Comparison of ENCODE assay signal across 9 cellular contexts in the genomic region with DNA sequence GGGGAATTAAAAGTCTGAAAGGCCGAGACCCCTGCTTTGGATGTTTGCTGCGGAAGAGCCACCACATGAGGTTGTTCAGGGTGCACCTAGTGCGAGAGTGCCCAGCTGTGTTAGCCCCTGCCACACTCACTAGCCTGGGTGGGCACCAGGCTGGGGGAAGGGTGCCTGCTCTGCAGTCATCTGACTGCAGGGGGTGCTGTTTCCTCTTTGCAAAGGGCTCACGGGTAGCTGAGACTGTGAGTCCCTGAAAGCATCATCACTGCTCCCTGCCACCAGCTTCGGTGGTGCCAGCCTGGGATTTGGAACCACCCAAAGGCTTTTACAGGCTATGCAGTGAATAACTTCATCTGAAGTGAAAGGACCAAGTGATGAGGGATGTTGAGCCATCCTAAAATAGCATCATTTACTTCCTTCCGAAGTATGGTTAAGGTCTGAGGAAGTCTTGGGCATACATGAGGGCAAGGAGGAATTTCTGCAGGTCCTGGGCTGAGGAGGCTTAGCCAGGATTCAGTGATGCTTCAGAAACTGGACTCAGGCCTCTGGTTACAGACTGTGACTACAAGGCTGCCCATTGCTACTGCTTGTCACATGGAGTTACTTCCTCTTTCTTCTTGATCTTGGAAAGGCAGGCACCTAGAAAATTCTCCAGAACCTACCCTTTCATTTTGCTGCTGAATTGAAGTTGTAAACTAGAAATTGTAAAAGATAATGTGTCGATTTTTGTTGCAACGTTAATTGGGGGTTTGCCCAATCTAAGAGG.
DNase-seq lines count a peak whose midpoint lies in the region; ATAC-seq and TF ChIP-seq lines count a peak whose summit lies in the region.
"Had no signal": no experiment of that assay in that cellular context is flagged by ENCODE, and none has a peak within 500 bp of the region (broad histone marks: within the 10 kb centered on the region; RNA-seq: fewer than 3 reads in every experiment).

No MANE protein-coding gene starts in this region.

- no peaks in the 10 kb centered on the region for H3K27me3 ChIP-seq in HCT116 (ENCODE audit: insufficient read depth, low read length)
- H3K27me3 ChIP-seq: uterus had no signal

- no peaks in the 10 kb centered on the region for H3K4me1 Mint-ChIP-seq in neural crest cell
- no peaks in the 10 kb centered on the region for H3K4me1 Mint-ChIP-seq in activated CD4-positive, alpha-beta memory T cell treated with anti-CD3 and anti-CD28 coated beads, Interleukin-2, amount 10 ng/mL, durations not matched to agents 7 days and 5 days

- H2AFZ ChIP-seq in HCT116 (ENCODE audit: low read depth, low read length, poor library complexity, severe bottlenecking): no peak overlapping the region

- H3K27ac ChIP-seq in HCT116 (ENCODE audit: low read depth, low read length) (no peak overlapping the region), RWPE1 (no peak overlapping the region)
- H3K27ac ChIP-seq: uterus had no signal

- no peaks in the 10 kb centered on the region for H3K9me3 Mint-ChIP-seq in neural crest cell
- H3K9me3 Mint-ChIP-seq in activated CD4-positive, alpha-beta memory T cell treated with anti-CD3 and anti-CD28 coated beads, Interleukin-2, amount 10 ng/mL, durations not matched to agents 7 days and 5 days: no peaks in the 10 kb centered on the region

- no peak overlapping the region for H3K4me3 ChIP-seq in HCT116 (replicated peaks in 1 of 2; ENCODE audit: low read depth in 1 of 2, low read length in 2 of 2)
- H3K4me3 ChIP-seq: uterus had no signal

- DNase-seq in SIG-M5 treated with dmso at 0.1 percent for 504 hours (lab: John Stamatoyannopoulos, UW; ENCODE audit: unreplicated experiment) (peak; percentile 34), SIG-M5 (lab: John Stamatoyannopoulos, UW) (no peak), HCT116 (ENCODE audit: low read depth, low spot score) (no peak), RPMI8226 (peak; percentile 29), neural crest cell (ENCODE audit: low read depth, low spot score) (peak; percentile 2), RWPE1 (ENCODE audit: low spot score) (no peak)
- DNase-seq in activated CD4-positive, alpha-beta memory T cell treated with anti-CD3 and anti-CD28 coated beads, Interleukin-2, amount 10 ng/mL, durations not matched to agents 7 days and 5 days: no peak
- DNase-seq: uterus had no signal

- H3K27me3 Mint-ChIP-seq in neural crest cell (ENCODE audit: low read depth): no peaks in the 10 kb centered on the region
- no peaks in the 10 kb centered on the region for H3K27me3 Mint-ChIP-seq in activated CD4-positive, alpha-beta memory T cell treated with anti-CD3 and anti-CD28 coated beads, Interleukin-2, amount 10 ng/mL, durations not matched to agents 7 days and 5 days

- no peaks in the 10 kb centered on the region for H3K9me3 ChIP-seq in HCT116 (ENCODE audit: control insufficient read depth in 1 of 2, insufficient read depth in 1 of 2, low read depth in 1 of 2, low read length in 2 of 2)
- H3K9me3 ChIP-seq: uterus had no signal

- no peaks in the 10 kb centered on the region for H3K9me2 ChIP-seq in HCT116 (ENCODE audit: insufficient read depth)

- RAD21 ChIA-PET in HCT116 (lab: Charles Lee; ENCODE audit: low non-redundant PET in 1 of 2, low total read pairs in 2 of 2, uncharacterized antibody in 2 of 2, unreplicated experiment in 2 of 2): no interaction called here

- H3K4me2 ChIP-seq in HCT116 (ENCODE audit: low read length): no peak overlapping the region

- TF ChIP-seq POLR2A in HCT116 (IDR thresholded peaks at IDR 0.05; ENCODE audit: borderline replicate concordance, extremely low read depth, insufficient read depth, insufficient read length): no peak

- no peaks in the 10 kb centered on the region for H3K36me3 ChIP-seq in HCT116 (ENCODE audit: control insufficient read depth in 1 of 2, insufficient read depth in 2 of 2, low read length in 2 of 2)
- H3K36me3 ChIP-seq: uterus had no signal

- TF ChIP-seq CTCF in HCT116 (IDR thresholded peaks at IDR 0.05 in 2 of 3, conservative IDR thresholded peaks at IDR 0.05 in 1 of 3; ENCODE audit: borderline replicate concordance in 1 of 3, insufficient read depth in 1 of 3, low read depth in 2 of 3, low read length in 2 of 3): peak in 2 of 3 experiments; percentile 31 to 35; a peak in 2 of 6 replicates
- TF ChIP-seq CTCF in neural crest cell (conservative IDR thresholded peaks at IDR 0.05): peak; percentile 41
- TF ChIP-seq CTCF in RWPE1 (conservative IDR thresholded peaks at IDR 0.05; ENCODE audit: low read depth): no peak

- no peaks in the 10 kb centered on the region for H3K36me3 Mint-ChIP-seq in neural crest cell (ENCODE audit: low read depth)
- no peaks in the 10 kb centered on the region for H3K36me3 Mint-ChIP-seq in activated CD4-positive, alpha-beta memory T cell treated with anti-CD3 and anti-CD28 coated beads, Interleukin-2, amount 10 ng/mL, durations not matched to agents 7 days and 5 days (ENCODE audit: low read depth)

- BruUV-seq in HCT116 (replicated peaks; lab: Mats Ljungman, UMichigan): no TSS peak

- CTCF ChIA-PET in HCT116 (lab: Charles Lee): no interaction called here
- CTCF ChIA-PET in activated CD4-positive, alpha-beta memory T cell treated with anti-CD3 and anti-CD28 coated beads, Interleukin-2, amount 10 ng/mL, durations not matched to agents 7 days and 5 days (lab: Charles Lee): no interaction called here
- CTCF ChIA-PET in RWPE1 (lab: Yijun Ruan, JAX): interaction anchor here (0.6 kb wide), 1 partner anchor 130 kb away, joined by 3 read pairs; no protein-coding TSS in a partner anchor

- H3K27ac Mint-ChIP-seq in neural crest cell (ENCODE audit: unreplicated experiment): no peak overlapping the region
- H3K27ac Mint-ChIP-seq in activated CD4-positive, alpha-beta memory T cell treated with anti-CD3 and anti-CD28 coated beads, Interleukin-2, amount 10 ng/mL, durations not matched to agents 7 days and 5 days: no peak overlapping the region

- 0 out of 2 replicates have a peak, but pooled peaks have one; percentile 8 for TF ChIP-seq RAD21 in HCT116 (IDR thresholded peaks at IDR 0.05; ENCODE audit: low read depth)

- no peaks in the 10 kb centered on the region for H3K4me1 ChIP-seq in HCT116 (ENCODE audit: control insufficient read depth in 1 of 2, insufficient read depth in 2 of 2, low read length in 2 of 2)
- H3K4me1 ChIP-seq: uterus had no signal

- intact Hi-C loops in HCT116 (cut with micrococcal nuclease): no loop called here

- H3K4me3 Mint-ChIP-seq in neural crest cell: no peak overlapping the region
- no peak overlapping the region for H3K4me3 Mint-ChIP-seq in activated CD4-positive, alpha-beta memory T cell treated with anti-CD3 and anti-CD28 coated beads, Interleukin-2, amount 10 ng/mL, durations not matched to agents 7 days and 5 days

- H4K20me1 ChIP-seq in HCT116 (ENCODE audit: insufficient read depth): no peaks in the 10 kb centered on the region

- H3K9ac ChIP-seq in HCT116 (ENCODE audit: low read length): no peak overlapping the region

- ATAC-seq in HCT116 (no peak), HG03457 (IDR thresholded peaks at IDR 0.05; ENCODE audit: unreplicated experiment) (no peak)

- H3K79me2 ChIP-seq in HCT116 (ENCODE audit: insufficient read depth, low read length): no peaks in the 10 kb centered on the region

- POLR2A ChIA-PET in HCT116 (lab: Charles Lee): no interaction called here
- POLR2A ChIA-PET in activated CD4-positive, alpha-beta memory T cell treated with anti-CD3 and anti-CD28 coated beads, Interleukin-2, amount 10 ng/mL, durations not matched to agents 7 days and 5 days (lab: Charles Lee): no interaction called here
- POLR2A ChIA-PET in RWPE1 (lab: Yijun Ruan, JAX; ENCODE audit: low non-redundant PET): no interaction called here

TF ChIP-seq in HCT116, 20 proteins besides CTCF, POLR2A, EP300 and RAD21:
- TF ChIP-seq ZNF274 (IDR thresholded peaks at IDR 0.05; ENCODE audit: low read depth, low read length) (no peak), POLR2AphosphoS5 (IDR thresholded peaks at IDR 0.05; ENCODE audit: low read depth, low read length) (no peak), ATF3 (IDR thresholded peaks at IDR 0.05) (no peak), ELF1 (IDR thresholded peaks at IDR 0.05; ENCODE audit: borderline replicate concordance, low read depth) (no peak), YY1 (IDR thresholded peaks at IDR 0.05; ENCODE audit: extremely low read depth, insufficient replicate concordance, low read depth, low read length) (no peak), EGR1 (IDR thresholded peaks at IDR 0.05; ENCODE audit: low read depth) (no peak), MAX (IDR thresholded peaks at IDR 0.05) (no peak), CBX3 (IDR thresholded peaks at IDR 0.05; ENCODE audit: low read depth) (no peak), FOSL1 (IDR thresholded peaks at IDR 0.05; ENCODE audit: low read depth) (no peak), SIN3A (IDR thresholded peaks at IDR 0.05; ENCODE audit: low read depth) (no peak), TCF7L2 (IDR thresholded peaks at IDR 0.05; ENCODE audit: borderline replicate concordance, extremely low read depth, insufficient read depth, insufficient read length) (no peak)
- TF ChIP-seq, protein P1, sequence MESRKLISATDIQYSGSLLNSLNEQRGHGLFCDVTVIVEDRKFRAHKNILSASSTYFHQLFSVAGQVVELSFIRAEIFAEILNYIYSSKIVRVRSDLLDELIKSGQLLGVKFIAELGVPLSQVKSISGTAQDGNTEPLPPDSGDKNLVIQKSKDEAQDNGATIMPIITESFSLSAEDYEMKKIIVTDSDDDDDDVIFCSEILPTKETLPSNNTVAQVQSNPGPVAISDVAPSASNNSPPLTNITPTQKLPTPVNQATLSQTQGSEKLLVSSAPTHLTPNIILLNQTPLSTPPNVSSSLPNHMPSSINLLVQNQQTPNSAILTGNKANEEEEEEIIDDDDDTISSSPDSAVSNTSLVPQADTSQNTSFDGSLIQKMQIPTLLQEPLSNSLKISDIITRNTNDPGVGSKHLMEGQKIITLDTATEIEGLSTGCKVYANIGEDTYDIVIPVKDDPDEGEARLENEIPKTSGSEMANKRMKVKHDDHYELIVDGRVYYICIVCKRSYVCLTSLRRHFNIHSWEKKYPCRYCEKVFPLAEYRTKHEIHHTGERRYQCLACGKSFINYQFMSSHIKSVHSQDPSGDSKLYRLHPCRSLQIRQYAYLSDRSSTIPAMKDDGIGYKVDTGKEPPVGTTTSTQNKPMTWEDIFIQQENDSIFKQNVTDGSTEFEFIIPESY (IDR thresholded peaks at IDR 0.05; ENCODE audit: extremely low read depth, insufficient replicate concordance, low read length): no peak

Comparison
In these comparisons a context has a peak if more than half of its experiments do, and no peak if none do; other contexts are left out.
1. DNase-seq: peak in SIG-M5 treated with dmso at 0.1 percent for 504 hours (single experiment), RPMI8226 (single experiment) and neural crest cell (single experiment); none in SIG-M5 (single experiment), HCT116 (single experiment), activated CD4-positive, alpha-beta memory T cell treated with anti-CD3 and anti-CD28 coated beads, Interleukin-2, amount 10 ng/mL, durations not matched to agents 7 days and 5 days (single experiment) and RWPE1 (single experiment).